ENCODE assay signal across 10 cellular contexts in the genomic region with DNA sequence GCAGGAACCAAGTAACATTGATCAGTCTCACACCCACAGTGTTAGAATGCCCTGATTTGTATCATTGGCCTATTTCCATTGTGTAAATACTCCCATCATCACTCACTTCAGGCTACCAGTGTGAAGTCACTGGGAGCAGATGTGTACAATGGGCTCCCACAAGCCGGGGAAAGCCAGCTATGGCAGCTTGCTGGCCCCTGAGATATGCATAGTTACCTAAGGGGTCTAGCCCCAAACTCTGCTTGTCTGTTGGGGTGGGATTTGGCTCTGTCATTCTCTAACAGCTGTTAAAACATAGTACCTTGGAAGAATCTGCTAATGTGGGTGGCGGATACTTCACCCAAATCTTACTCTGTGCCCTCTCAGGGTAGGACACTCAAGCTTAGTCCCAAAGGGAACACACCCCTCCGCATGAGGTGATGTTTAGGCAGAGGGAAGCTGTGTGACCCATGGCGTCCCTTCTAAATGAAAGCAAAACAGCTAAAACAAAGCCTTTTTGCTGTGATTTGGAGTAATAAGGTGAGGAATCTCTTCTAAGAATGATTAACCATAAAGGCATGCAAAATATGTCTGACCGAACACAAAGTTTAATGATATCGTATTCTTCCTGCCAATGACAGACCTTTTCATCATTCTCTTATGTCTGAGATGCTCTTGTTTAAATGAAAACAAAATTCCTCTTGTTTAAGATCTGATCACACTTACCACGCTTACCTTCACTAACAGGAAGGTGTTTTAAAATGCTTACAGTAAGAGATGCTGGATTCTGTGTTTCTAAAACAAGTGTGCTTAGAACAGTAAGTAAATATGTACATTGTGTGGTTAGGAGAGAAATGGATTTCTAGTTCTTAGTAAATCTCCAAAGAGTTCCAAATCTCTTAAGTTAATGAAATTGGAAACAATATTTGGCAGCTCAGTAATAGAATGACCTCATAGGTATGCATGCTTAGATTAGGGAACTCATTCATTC. TPM values are rescaled to one million over a fixed set of nuclear protein-coding genes. Genes with fewer than 3 reads are reported as not detected.
A peak's percentile ranks its signal among the peaks of the same experiment; 100 is the strongest.
DNase-seq lines count a peak whose midpoint lies in the region; ATAC-seq and TF ChIP-seq lines count a peak whose summit lies in the region.
"Had no signal": no experiment of that assay in that cellular context is flagged by ENCODE, and none has a peak within 500 bp of the region (broad histone marks: within the 10 kb centered on the region; RNA-seq: fewer than 3 reads in every experiment).

No MANE protein-coding gene starts in this region.

- H3K4me1 ChIP-seq in breast epithelium = no peaks in the 10 kb centered on the region
- peaks cover 0 to 2% (median 0%) of the 10 kb centered on the region in 4 donors for H3K4me1 ChIP-seq in liver (ENCODE audit: control insufficient read depth in 4 of 4, insufficient read depth in 4 of 4, low read length in 3 of 4)
- no peaks in the 10 kb centered on the region for H3K4me1 ChIP-seq in mucosa of descending colon (ENCODE audit: low read depth)
- H3K4me1 ChIP-seq: colonic mucosa had no signal

- no peaks in the 10 kb centered on the region for H3K9me3 ChIP-seq in breast epithelium
- H3K9me3 ChIP-seq in liver (ENCODE audit: control insufficient read depth in 4 of 4, low read length in 3 of 4) = no peaks in the 10 kb centered on the region
- no peaks in the 10 kb centered on the region for H3K9me3 ChIP-seq in mucosa of descending colon
- H3K9me3 ChIP-seq: colonic mucosa had no signal

- no peak for TF ChIP-seq POLR2A in breast epithelium (IDR thresholded peaks at IDR 0.05)

- TF ChIP-seq CTCF in breast epithelium (IDR thresholded peaks at IDR 0.05) (no peak), liver (IDR thresholded peaks at IDR 0.05; ENCODE audit: low read depth, low read length, missing input control) (no peak), mucosa of descending colon (IDR thresholded peaks at IDR 0.05) (no peak)

- no peak for ATAC-seq in HG03175 (IDR thresholded peaks at IDR 0.05; ENCODE audit: unreplicated experiment)
- no peak for ATAC-seq in mucosa of descending colon

- 71% methylated on average over 7 of the region's 7 CpGs for WGBS in liver

- H3K9ac ChIP-seq in liver (ENCODE audit: low read depth in 1 of 2, low read length in 2 of 2) = no peak overlapping the region

- no peak overlapping the region for H3K4me3 ChIP-seq in breast epithelium
- H3K4me3 ChIP-seq in liver (ENCODE audit: low read depth in 1 of 3, low read length in 3 of 3) = no peak overlapping the region
- no peak overlapping the region for H3K4me3 ChIP-seq in mucosa of descending colon
- H3K4me3 ChIP-seq: colonic mucosa had no signal

- no peaks in the 10 kb centered on the region for H3K27me3 ChIP-seq in breast epithelium
- H3K27me3 ChIP-seq in liver (ENCODE audit: control insufficient read depth in 4 of 4, insufficient read depth in 4 of 4, low read length in 3 of 4) = no peaks in the 10 kb centered on the region
- H3K27me3 ChIP-seq: colonic mucosa had no signal

- intact Hi-C loops in breast epithelium (cut with DNase I; ENCODE audit: low total_unique reads) (no loop called here), mucosa of descending colon (cut with DNase I, micrococcal nuclease) (no loop called here)

- DNase-seq in A172 (ENCODE audit: low spot score) (peak; percentile 94), HS-27A (ENCODE audit: low read depth) (peak; percentile 47), breast epithelium (ENCODE audit: low spot score in 2 of 2) (no peak), DMS153 treated with DMSO at 0.1 percent for 48 hours (lab: John Stamatoyannopoulos, UW; ENCODE audit: unreplicated experiment) (no peak), mucosa of descending colon (no peak)
- no peak for DNase-seq in stimulated activated CD4-positive, alpha-beta T cell treated with anti-CD3 and anti-CD28 coated beads, Interleukin-2, amount 100 ng/mL, for 48 hours
- DNase-seq: activated CD4-positive, alpha-beta memory T cell treated with anti-CD3 and anti-CD28 coated beads, Interleukin-2, amount 10 ng/mL, durations not matched to agents 7 days and 5 days; colonic mucosa had no signal

- no peaks in the 10 kb centered on the region for H3K36me3 ChIP-seq in breast epithelium
- H3K36me3 ChIP-seq in liver (ENCODE audit: control insufficient read depth in 4 of 4, insufficient read depth in 3 of 4, low read depth in 1 of 4, low read length in 3 of 4) = no peaks in the 10 kb centered on the region
- no peaks in the 10 kb centered on the region for H3K36me3 ChIP-seq in mucosa of descending colon (ENCODE audit: low read depth)
- H3K36me3 ChIP-seq: colonic mucosa had no signal

- TF ChIP-seq RAD21 in liver (IDR thresholded peaks at IDR 0.05) = no peak

- peak overlapping the region; percentile 70 to 71 for H3K27ac ChIP-seq in breast epithelium
- peak overlapping the region; percentile 0 to 8 for H3K27ac ChIP-seq in liver (ENCODE audit: low read depth in 1 of 2, low read length in 2 of 2)
- H3K27ac ChIP-seq: colonic mucosa had no signal

TF ChIP-seq in liver, 16 proteins besides CTCF, POLR2A, EP300 and RAD21:
- TF ChIP-seq, protein P1, sequence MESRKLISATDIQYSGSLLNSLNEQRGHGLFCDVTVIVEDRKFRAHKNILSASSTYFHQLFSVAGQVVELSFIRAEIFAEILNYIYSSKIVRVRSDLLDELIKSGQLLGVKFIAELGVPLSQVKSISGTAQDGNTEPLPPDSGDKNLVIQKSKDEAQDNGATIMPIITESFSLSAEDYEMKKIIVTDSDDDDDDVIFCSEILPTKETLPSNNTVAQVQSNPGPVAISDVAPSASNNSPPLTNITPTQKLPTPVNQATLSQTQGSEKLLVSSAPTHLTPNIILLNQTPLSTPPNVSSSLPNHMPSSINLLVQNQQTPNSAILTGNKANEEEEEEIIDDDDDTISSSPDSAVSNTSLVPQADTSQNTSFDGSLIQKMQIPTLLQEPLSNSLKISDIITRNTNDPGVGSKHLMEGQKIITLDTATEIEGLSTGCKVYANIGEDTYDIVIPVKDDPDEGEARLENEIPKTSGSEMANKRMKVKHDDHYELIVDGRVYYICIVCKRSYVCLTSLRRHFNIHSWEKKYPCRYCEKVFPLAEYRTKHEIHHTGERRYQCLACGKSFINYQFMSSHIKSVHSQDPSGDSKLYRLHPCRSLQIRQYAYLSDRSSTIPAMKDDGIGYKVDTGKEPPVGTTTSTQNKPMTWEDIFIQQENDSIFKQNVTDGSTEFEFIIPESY (IDR thresholded peaks at IDR 0.05) = no peak
- TF ChIP-seq YY1 (IDR thresholded peaks at IDR 0.05) = peak; percentile 18
- TF ChIP-seq JUND (IDR thresholded peaks at IDR 0.05) = no peak

RNA-seq across cellular contexts. Expression of a gene that starts 46.0 kb away (rescaled TPM):
- 38.6 and 50.8 TPM in 2 replicates for total RNA-seq in A172 (2014; rRNA removed; shearing (Covaris generic))
- total RNA-seq in breast epithelium (100 to 1,000 TPM in 1 of 3 donors, 10 to 100 TPM in 2; 86.2 to 122 (median 88.0) TPM), liver (10 to 100 TPM; 24.1 to 86.4 TPM), mucosa of descending colon (10 to 100 TPM in 1 of 3 donors, 1 to 10 TPM in 2; 3.1 to 27.9 (median 9.2) TPM)
- polyA plus RNA-seq in liver = 100 to 1,000 TPM in 1 of 2 donors, 10 to 100 TPM in 1; 68.8 to 106 TPM

RNA-seq across cellular contexts. Expression of a gene that starts 51.7 kb away (rescaled TPM):
- 5.0 and 5.8 TPM in 2 replicates for total RNA-seq in A172 (2014; rRNA removed; shearing (Covaris generic))
- total RNA-seq in breast epithelium (10 to 100 TPM in 1 of 3 donors, 1 to 10 TPM in 2; 8.8 to 17.0 (median 9.3) TPM), liver (10 to 100 TPM in 1 of 2 donors, 1 to 10 TPM in 1; 8.8 to 10.2 TPM), mucosa of descending colon (10 to 100 TPM in 1 of 3 donors, 1 to 10 TPM in 2; 3.2 to 14.2 (median 3.3) TPM)
- 10 to 100 TPM; 11.9 to 12.3 TPM for polyA plus RNA-seq in liver

Comparison
In these comparisons a context has a peak if more than half of its experiments do, and no peak if none do; other contexts are left out.
1. DNase-seq: peak in A172 (single experiment) and HS-27A (single experiment); none in breast epithelium (0 of 2), DMS153 treated with DMSO at 0.1 percent for 48 hours (single experiment), stimulated activated CD4-positive, alpha-beta T cell treated with anti-CD3 and anti-CD28 coated beads, Interleukin-2, amount 100 ng/mL, for 48 hours (0 of 2) and mucosa of descending colon (0 of 3).